10 cellular contexts compared by ENCODE assay signal in the genomic region with DNA sequence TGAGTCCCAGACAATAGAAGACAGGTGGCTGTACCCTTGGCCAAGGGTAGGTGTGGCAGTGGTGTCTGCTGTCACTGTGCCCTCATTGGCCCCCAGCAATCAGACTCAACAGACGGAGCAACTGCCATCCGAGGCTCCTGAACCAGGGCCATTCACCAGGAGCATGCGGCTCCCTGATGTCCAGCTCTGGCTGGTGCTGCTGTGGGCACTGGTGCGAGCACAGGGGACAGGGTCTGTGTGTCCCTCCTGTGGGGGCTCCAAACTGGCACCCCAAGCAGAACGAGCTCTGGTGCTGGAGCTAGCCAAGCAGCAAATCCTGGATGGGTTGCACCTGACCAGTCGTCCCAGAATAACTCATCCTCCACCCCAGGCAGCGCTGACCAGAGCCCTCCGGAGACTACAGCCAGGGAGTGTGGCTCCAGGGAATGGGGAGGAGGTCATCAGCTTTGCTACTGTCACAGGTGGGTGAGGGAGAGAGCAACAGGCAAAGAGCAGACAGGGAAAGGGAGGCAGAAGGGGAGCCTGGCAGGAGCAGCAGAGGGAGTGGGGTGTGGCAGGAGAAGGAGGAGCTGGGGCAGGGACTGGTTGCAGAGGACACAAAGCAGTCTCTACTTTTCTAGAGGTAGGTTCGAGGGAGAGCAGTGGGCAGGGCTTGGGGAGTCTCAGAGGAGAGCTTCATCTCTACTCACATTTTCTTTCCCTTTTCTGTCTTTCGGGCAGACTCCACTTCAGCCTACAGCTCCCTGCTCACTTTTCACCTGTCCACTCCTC. TPM values are rescaled to one million over a fixed set of nuclear protein-coding genes. Genes with fewer than 3 reads are reported as not detected.
A peak's percentile ranks its signal among the peaks of the same experiment; 100 is the strongest.
DNase-seq lines count a peak whose midpoint lies in the region; ATAC-seq and FAIRE-seq lines count a peak whose summit lies in the region.
"Had no signal": no experiment of that assay in that cellular context is flagged by ENCODE, and none has a peak within 500 bp of the region (broad histone marks: within the 10 kb centered on the region; RNA-seq: fewer than 3 reads in every experiment).

No MANE protein-coding gene starts in this region.

- CTCF ChIA-PET in activated CD4-positive, alpha-beta T cell treated with anti-CD3 and anti-CD28 coated beads for 36 hours (lab: Charles Lee): interaction anchor here (0.5 to 2.7 kb wide), 37 partner anchors 10 to 228 kb away, joined by 3 to 13 read pairs (median 3); a partner anchor contains a TSS

- H3K36me3 ChIP-seq in duodenal mucosa (ENCODE audit: control insufficient read depth in 1 of 2, insufficient read depth in 2 of 2, low read length in 2 of 2): no peaks in the 10 kb centered on the region
- H3K36me3 ChIP-seq: neutrophil had no signal

- H3K9me3 Mint-ChIP-seq in activated CD4-positive, alpha-beta T cell treated with anti-CD3 and anti-CD28 coated beads for 36 hours (ENCODE audit: low read depth): no peaks in the 10 kb centered on the region

- peak overlapping the region; percentile 69 for H3K4me3 Mint-ChIP-seq in activated CD4-positive, alpha-beta T cell treated with anti-CD3 and anti-CD28 coated beads for 36 hours

- intact Hi-C loops in activated CD4-positive, alpha-beta T cell treated with anti-CD3 and anti-CD28 coated beads for 36 hours (cut with DNase I, micrococcal nuclease): loop anchor here in 1 of 2 experiments (5.0 kb wide), 1 partner anchor 167 kb away; no protein-coding TSS in a partner anchor

- peak overlapping the region in 1 of 2 donors; percentile 26 for H3K9ac ChIP-seq in duodenal mucosa (ENCODE audit: low read depth in 1 of 2, low read length in 2 of 2)

- ATAC-seq in activated CD4-positive, alpha-beta T cell treated with anti-CD3 and anti-CD28 coated beads for 36 hours: peak; percentile 7
- no peak for ATAC-seq in HG03108 (IDR thresholded peaks at IDR 0.05; ENCODE audit: unreplicated experiment)
- ATAC-seq: esophagus mucosa had no signal

- H3K4me1 Mint-ChIP-seq in activated CD4-positive, alpha-beta T cell treated with anti-CD3 and anti-CD28 coated beads for 36 hours: peaks cover 47% of the 10 kb centered on the region

- H3K27ac ChIP-seq in duodenal mucosa (ENCODE audit: low read depth, low read length): no peak overlapping the region
- H3K27ac ChIP-seq: neutrophil had no signal

- peaks cover 4% of the 10 kb centered on the region for H3K27me3 Mint-ChIP-seq in activated CD4-positive, alpha-beta T cell treated with anti-CD3 and anti-CD28 coated beads for 36 hours

- H3K36me3 Mint-ChIP-seq in activated CD4-positive, alpha-beta T cell treated with anti-CD3 and anti-CD28 coated beads for 36 hours (ENCODE audit: low read depth): no peaks in the 10 kb centered on the region

- H3K4me1 ChIP-seq in duodenal mucosa (ENCODE audit: control insufficient read depth in 1 of 2, insufficient read depth in 2 of 2, low read length in 2 of 2): peaks cover 12 to 23% of the 10 kb centered on the region in 2 donors

- POLR2A ChIA-PET in activated CD4-positive, alpha-beta T cell treated with anti-CD3 and anti-CD28 coated beads for 36 hours (lab: Charles Lee): interaction anchor here (0.6 to 0.9 kb wide), 4 partner anchors 16 to 702 kb away, joined by 3 to 10 read pairs (median 4); no protein-coding TSS in a partner anchor

- peak overlapping the region; percentile 67 for H3K27ac Mint-ChIP-seq in activated CD4-positive, alpha-beta T cell treated with anti-CD3 and anti-CD28 coated beads for 36 hours

- H3K27me3 ChIP-seq in duodenal mucosa (ENCODE audit: control insufficient read depth in 1 of 2, insufficient read depth in 2 of 2, low read length in 2 of 2): peaks cover 0 to 4% of the 10 kb centered on the region in 2 donors

- no peaks in the 10 kb centered on the region for H3K9me3 ChIP-seq in duodenal mucosa (ENCODE audit: control insufficient read depth in 1 of 2, low read length in 2 of 2)
- H3K9me3 ChIP-seq: neutrophil had no signal

- peak overlapping the region; percentile 17 to 46 for H3K4me3 ChIP-seq in duodenal mucosa (ENCODE audit: low read depth in 1 of 2, low read length in 2 of 2)

- peak; percentile 33 for DNase-seq in activated CD4-positive, alpha-beta T cell treated with anti-CD3 and anti-CD28 coated beads for 36 hours
- DNase-seq in activated CD4-positive, alpha-beta T cell treated with anti-CD3 and anti-CD28 coated beads, Interleukin-2, amount 50 U/mL, for 48 hours: no peak
- peak; percentile 94 for DNase-seq in NCI-H82 (lab: John Stamatoyannopoulos, UW)
- peak; percentile 18 for DNase-seq in retina
- no peak for DNase-seq in NCI-H1694 (lab: John Stamatoyannopoulos, UW)
- no peak for DNase-seq in HTR-8/SVneo (ENCODE audit: insufficient read length, low spot score)

- no peak for FAIRE-seq in HTR-8/SVneo (lab: Jason Lieb, UNC)

RNA-seq across cellular contexts. Expression of a gene that starts 0.5 kb away (rescaled TPM):
- total RNA-seq in activated CD4-positive, alpha-beta T cell treated with anti-CD3 and anti-CD28 coated beads for 36 hours: 1 to 10 TPM; 1.2 to 1.5 TPM
- total RNA-seq: esophagus mucosa had no signal

RNA-seq across cellular contexts. Expression of a gene that starts 4.0 kb away (rescaled TPM):
- total RNA-seq in activated CD4-positive, alpha-beta T cell treated with anti-CD3 and anti-CD28 coated beads for 36 hours: under 1 TPM; 0.40 to 0.73 TPM

RNA-seq across cellular contexts. Expression of a gene that starts 21.0 kb away (rescaled TPM):
- not detected for total RNA-seq in activated CD4-positive, alpha-beta T cell treated with anti-CD3 and anti-CD28 coated beads for 36 hours
- total RNA-seq: esophagus mucosa had no signal

RNA-seq across cellular contexts. Expression of a gene that starts 24.1 kb away (rescaled TPM):
- 100 to 1,000 TPM in 1 of 2 experiments, 10 to 100 TPM in 1; 77.7 to 101 TPM for total RNA-seq in activated CD4-positive, alpha-beta T cell treated with anti-CD3 and anti-CD28 coated beads for 36 hours

RNA-seq across cellular contexts. Expression of a gene that starts 24.7 kb away (rescaled TPM):
- total RNA-seq in activated CD4-positive, alpha-beta T cell treated with anti-CD3 and anti-CD28 coated beads for 36 hours: 10 to 100 TPM; 45.9 to 52.5 TPM

Comparison
In these comparisons a context has a peak if more than half of its experiments do, and no peak if none do; other contexts are left out.
1. DNase-seq: peak in activated CD4-positive, alpha-beta T cell treated with anti-CD3 and anti-CD28 coated beads for 36 hours (single experiment), NCI-H82 (single experiment) and retina (single experiment); none in activated CD4-positive, alpha-beta T cell treated with anti-CD3 and anti-CD28 coated beads, Interleukin-2, amount 50 U/mL, for 48 hours (0 of 2), NCI-H1694 (single experiment) and HTR-8/SVneo (single experiment).